ENCODE assay signal across 8 cellular contexts in genomic region chr9:129887210-129888084, GRCh38. TPM values are rescaled to one million over a fixed set of nuclear protein-coding genes. Genes with fewer than 3 reads are reported as not detected.
DNase-seq lines count a peak whose midpoint lies in the region; ATAC-seq and TF ChIP-seq lines count a peak whose summit lies in the region.

No MANE protein-coding gene starts in this region.

- TF ChIP-seq CTCF in Peyer's patch (IDR thresholded peaks at IDR 0.05) (no peak), mucosa of descending colon (IDR thresholded peaks at IDR 0.05) (no peak), tibial artery (IDR thresholded peaks at IDR 0.05) (no peak)

- peak overlapping the region; percentile 79 to 91 (median 84) for H3K27ac ChIP-seq in Peyer's patch
- peak overlapping the region; percentile 73 to 85 for H3K27ac ChIP-seq in tibial artery

- H3K4me1 ChIP-seq in Peyer's patch (peaks cover 8 to 60% (median 36%) of the 10 kb centered on the region in 4 donors), mucosa of descending colon (ENCODE audit: low read depth) (peaks cover 24% of the 10 kb centered on the region), tibial artery (peaks cover 0 to 47% (median 40%) of the 10 kb centered on the region in 4 donors)

- no peaks in the 10 kb centered on the region for H3K9me3 ChIP-seq in Peyer's patch
- H3K9me3 ChIP-seq in mucosa of descending colon, result no peaks in the 10 kb centered on the region
- H3K9me3 ChIP-seq in tibial artery, result no peaks in the 10 kb centered on the region

- intact Hi-C loops in mucosa of descending colon (cut with DNase I, micrococcal nuclease) (loop anchor here in 1 of 2 donors (5.0 kb wide), 1 partner anchor 155 kb away; the partner anchor contains the start of gene FNBP1), tibial artery (cut with DNase I; ENCODE audit: low total_unique reads) (loop anchor here (5.0 to 10.0 kb wide), 2 partner anchors 57 to 170 kb away; no protein-coding TSS in a partner anchor)

- peak in 1 of 2 donors; percentile 39 for TF ChIP-seq POLR2A in Peyer's patch (IDR thresholded peaks at IDR 0.05)

- DNase-seq in ELR (ENCODE audit: low read depth), result peak; percentile 43
- peak in 2 of 3 donors; percentile 64 to 80 for DNase-seq in Peyer's patch
- DNase-seq in amniotic epithelial cell (ENCODE audit: low read depth), result peak; percentile 64
- peak in 2 of 3 donors; percentile 36 to 63 for DNase-seq in mucosa of descending colon
- DNase-seq in tibial artery, result peak in 1 of 2 donors; percentile 54
- no peak for DNase-seq in NCI-H526 treated with DMSO at 0.1 percent for 48 hours (lab: John Stamatoyannopoulos, UW)
- DNase-seq in DMS79 treated with DMSO at 0.1 percent for 48 hours (lab: John Stamatoyannopoulos, UW), result no peak
- no peak for DNase-seq in NCI-H1930 (lab: John Stamatoyannopoulos, UW)

- no peaks in the 10 kb centered on the region for H3K36me3 ChIP-seq in Peyer's patch
- H3K36me3 ChIP-seq in mucosa of descending colon (ENCODE audit: low read depth), result no peaks in the 10 kb centered on the region
- peaks cover 4 to 27% (median 26%) of the 10 kb centered on the region in 3 donors for H3K36me3 ChIP-seq in tibial artery

- H3K27me3 ChIP-seq in Peyer's patch (no peaks in the 10 kb centered on the region), tibial artery (no peaks in the 10 kb centered on the region)

- H3K4me3 ChIP-seq in Peyer's patch, result peak overlapping the region; percentile 3 to 31 (median 20)
- no peak overlapping the region for H3K4me3 ChIP-seq in mucosa of descending colon
- no peak overlapping the region for H3K4me3 ChIP-seq in tibial artery

- ATAC-seq in mucosa of descending colon, result no peak

RNA-seq across cellular contexts. Expression of gene USP20, which starts 52.2 kb away (rescaled TPM):
- total RNA-seq in Peyer's patch (10 to 100 TPM; 15.8 to 36.3 (median 22.6) TPM), mucosa of descending colon (10 to 100 TPM; 20.2 to 32.3 (median 22.9) TPM)

RNA-seq across cellular contexts. Expression of gene C9orf78, which starts 52.4 kb away (rescaled TPM):
- total RNA-seq in Peyer's patch, result 10 to 100 TPM; 30.2 to 42.2 (median 36.2) TPM
- 10 to 100 TPM; 35.1 to 47.5 (median 37.3) TPM for total RNA-seq in mucosa of descending colon

Comparison
In these comparisons a context has a peak if more than half of its experiments do, and no peak if none do; other contexts are left out.
1. DNase-seq: peak in ELR (single experiment), Peyer's patch (2 of 3), amniotic epithelial cell (single experiment) and mucosa of descending colon (2 of 3); none in NCI-H526 treated with DMSO at 0.1 percent for 48 hours (single experiment), DMS79 treated with DMSO at 0.1 percent for 48 hours (single experiment) and NCI-H1930 (0 of 2).
2. H3K4me3 ChIP-seq: peak in Peyer's patch (4 of 4); none in mucosa of descending colon (single experiment) and tibial artery (0 of 2).